15 cellular contexts compared by ENCODE assay signal in genomic region chr7:135342887-135343286, GRCh38.
A peak's percentile ranks its signal among the peaks of the same experiment; 100 is the strongest.
DNase-seq lines count a peak whose midpoint lies in the region; ATAC-seq and TF ChIP-seq lines count a peak whose summit lies in the region.
"Had no signal": no experiment of that assay in that cellular context is flagged by ENCODE, and none has a peak within 500 bp of the region (broad histone marks: within the 10 kb centered on the region; RNA-seq: fewer than 3 reads in every experiment).

No MANE protein-coding gene starts in this region.

- no peak overlapping the region for H3K4me3 Mint-ChIP-seq in activated CD8-positive, alpha-beta T cell treated with anti-CD3 and anti-CD28 coated beads for 36 hours
- H3K4me3 Mint-ChIP-seq in activated CD4-positive, alpha-beta T cell treated with anti-CD3 and anti-CD28 coated beads for 36 hours = no peak overlapping the region
- H3K4me3 Mint-ChIP-seq: activated naive CD8-positive, alpha-beta T cell treated with anti-CD3 and anti-CD28 coated beads for 36 hours; memory B cell had no signal

- in situ Hi-C loops in KBM-7 (cut with MboI; ENCODE audit: low pct_unique_long_range_greater_than_20kb, low sequenced_read_pairs) = no loop called here

- no peaks in the 10 kb centered on the region for H3K36me3 Mint-ChIP-seq in activated CD8-positive, alpha-beta T cell treated with anti-CD3 and anti-CD28 coated beads for 36 hours (ENCODE audit: low read depth)
- H3K36me3 Mint-ChIP-seq in activated CD4-positive, alpha-beta T cell treated with anti-CD3 and anti-CD28 coated beads for 36 hours (ENCODE audit: low read depth) = no peaks in the 10 kb centered on the region
- H3K36me3 Mint-ChIP-seq: activated naive CD8-positive, alpha-beta T cell treated with anti-CD3 and anti-CD28 coated beads for 36 hours; memory B cell had no signal

- H3K9me3 Mint-ChIP-seq in activated CD8-positive, alpha-beta T cell treated with anti-CD3 and anti-CD28 coated beads for 36 hours = no peaks in the 10 kb centered on the region
- no peaks in the 10 kb centered on the region for H3K9me3 Mint-ChIP-seq in activated CD4-positive, alpha-beta T cell treated with anti-CD3 and anti-CD28 coated beads for 36 hours (ENCODE audit: low read depth)
- H3K9me3 Mint-ChIP-seq: activated naive CD8-positive, alpha-beta T cell treated with anti-CD3 and anti-CD28 coated beads for 36 hours; memory B cell had no signal

- no peak for TF ChIP-seq CTCF in activated CD8-positive, alpha-beta T cell treated with anti-CD3 and anti-CD28 coated beads for 36 hours (IDR thresholded peaks at IDR 0.05)

- H3K27ac Mint-ChIP-seq in activated CD8-positive, alpha-beta T cell treated with anti-CD3 and anti-CD28 coated beads for 36 hours = no peak overlapping the region
- no peak overlapping the region for H3K27ac Mint-ChIP-seq in activated CD4-positive, alpha-beta T cell treated with anti-CD3 and anti-CD28 coated beads for 36 hours
- H3K27ac Mint-ChIP-seq: activated naive CD8-positive, alpha-beta T cell treated with anti-CD3 and anti-CD28 coated beads for 36 hours; memory B cell had no signal

- CTCF ChIA-PET in activated CD8-positive, alpha-beta T cell treated with anti-CD3 and anti-CD28 coated beads for 36 hours (lab: Charles Lee) = no interaction called here
- CTCF ChIA-PET in activated CD4-positive, alpha-beta T cell treated with anti-CD3 and anti-CD28 coated beads for 36 hours (lab: Charles Lee) = interaction anchor here (3.7 kb wide), 1 partner anchor 67 kb away, joined by 15 read pairs; no protein-coding TSS in a partner anchor

- peak; percentile 92 to 94 for ATAC-seq in left cardiac atrium
- ATAC-seq in activated CD8-positive, alpha-beta T cell treated with anti-CD3 and anti-CD28 coated beads for 36 hours = no peak
- no peak for ATAC-seq in activated CD4-positive, alpha-beta T cell treated with anti-CD3 and anti-CD28 coated beads for 36 hours
- ATAC-seq: GM12878 had no signal

- no peaks in the 10 kb centered on the region for H3K27me3 Mint-ChIP-seq in activated CD8-positive, alpha-beta T cell treated with anti-CD3 and anti-CD28 coated beads for 36 hours
- H3K27me3 Mint-ChIP-seq in activated CD4-positive, alpha-beta T cell treated with anti-CD3 and anti-CD28 coated beads for 36 hours = no peaks in the 10 kb centered on the region
- H3K27me3 Mint-ChIP-seq: activated naive CD8-positive, alpha-beta T cell treated with anti-CD3 and anti-CD28 coated beads for 36 hours had no signal

- H3K4me1 Mint-ChIP-seq in activated CD8-positive, alpha-beta T cell treated with anti-CD3 and anti-CD28 coated beads for 36 hours (ENCODE audit: low read depth) = no peaks in the 10 kb centered on the region
- no peaks in the 10 kb centered on the region for H3K4me1 Mint-ChIP-seq in activated CD4-positive, alpha-beta T cell treated with anti-CD3 and anti-CD28 coated beads for 36 hours
- H3K4me1 Mint-ChIP-seq: activated naive CD8-positive, alpha-beta T cell treated with anti-CD3 and anti-CD28 coated beads for 36 hours; memory B cell had no signal

- DNase-seq in Ammon's horn (ENCODE audit: low spot score) (peak; percentile 87), NCI-H1694 (lab: John Stamatoyannopoulos, UW) (peak; percentile 75), SHP77 treated with DMSO at 0.1 percent for 48 hours (lab: John Stamatoyannopoulos, UW) (peak; percentile 36), left cardiac atrium (peak; percentile 74), KBM-7 (no peak), HPDE6-E6E7 (ENCODE audit: extremely low spot score) (no peak)
- DNase-seq in activated CD8-positive, alpha-beta T cell treated with anti-CD3 and anti-CD28 coated beads for 36 hours = no peak
- no peak for DNase-seq in activated CD4-positive, alpha-beta T cell treated with anti-CD3 and anti-CD28 coated beads for 36 hours
- DNase-seq: activated naive CD8-positive, alpha-beta T cell treated with anti-CD3 and anti-CD28 coated beads for 36 hours; GM23248; NCI-H510A treated with DMSO at 0.1 percent for 48 hours; ovary; stimulated activated CD4-positive, alpha-beta T cell treated with anti-CD3 and anti-CD28 coated beads, Interleukin-2, amount 100 ng/mL, for 24 hours had no signal

- POLR2A ChIA-PET in activated CD8-positive, alpha-beta T cell treated with anti-CD3 and anti-CD28 coated beads for 36 hours (lab: Charles Lee) = no interaction called here
- POLR2A ChIA-PET in activated CD4-positive, alpha-beta T cell treated with anti-CD3 and anti-CD28 coated beads for 36 hours (lab: Charles Lee) = no interaction called here

- intact Hi-C loops in left cardiac atrium (cut with DNase I) = no loop called here
- intact Hi-C loops in activated CD8-positive, alpha-beta T cell treated with anti-CD3 and anti-CD28 coated beads for 36 hours (cut with micrococcal nuclease) = no loop called here
- intact Hi-C loops in activated CD4-positive, alpha-beta T cell treated with anti-CD3 and anti-CD28 coated beads for 36 hours (cut with DNase I, micrococcal nuclease) = no loop called here

Comparison
In these comparisons a context has a peak if more than half of its experiments do, and no peak if none do; other contexts are left out.
1. DNase-seq: peak in Ammon's horn (single experiment), NCI-H1694 (single experiment), SHP77 treated with DMSO at 0.1 percent for 48 hours (single experiment) and left cardiac atrium (single experiment); none in activated CD8-positive, alpha-beta T cell treated with anti-CD3 and anti-CD28 coated beads for 36 hours (single experiment), KBM-7 (single experiment), HPDE6-E6E7 (single experiment) and activated CD4-positive, alpha-beta T cell treated with anti-CD3 and anti-CD28 coated beads for 36 hours (single experiment).
2. ATAC-seq: peak in left cardiac atrium (2 of 2); none in activated CD8-positive, alpha-beta T cell treated with anti-CD3 and anti-CD28 coated beads for 36 hours (single experiment) and activated CD4-positive, alpha-beta T cell treated with anti-CD3 and anti-CD28 coated beads for 36 hours (single experiment).